ENCODE assay signal across 24 cellular contexts in genomic region chr18:1541478-1541877, GRCh38.
"Had no signal": no experiment of that assay in that cellular context is flagged by ENCODE, and none has a peak within 500 bp of the region (broad histone marks: within the 10 kb centered on the region; RNA-seq: fewer than 3 reads in every experiment).

No MANE protein-coding gene starts in this region.

- H3K4me3 ChIP-seq: colonic mucosa, coronary artery, dorsolateral prefrontal cortex, esophagus muscularis mucosa, esophagus squamous epithelium, gastrocnemius medialis, gastroesophageal sphincter, heart left ventricle, heart right ventricle had no signal

- DNase-seq: colonic mucosa; cortex of kidney; dermis blood vessel endothelial cell; dorsolateral prefrontal cortex; effector CD4-positive, alpha-beta T cell; effector CD8-positive, alpha-beta T cell; effector memory CD4-positive, alpha-beta T cell; effector memory CD8-positive, alpha-beta T cell; erythroblast; esophagus squamous epithelium; foreskin fibroblast; foreskin keratinocyte; foreskin melanocyte; gastrocnemius medialis; glutamatergic neuron; head of caudate nucleus; heart left ventricle; heart right ventricle had no signal

- H3K4me1 ChIP-seq: colonic mucosa, esophagus muscularis mucosa, esophagus squamous epithelium, foreskin keratinocyte, gastrocnemius medialis, gastroesophageal sphincter, heart left ventricle, heart right ventricle had no signal

- H3K27ac Mint-ChIP-seq: dendritic cell treated with granulocyte-macrophage colony-stimulating factor and Interleukin-4, amounts not matched to agents 40 ng/mL and 50 ng/mL, for 4 days; effector memory CD8-positive, alpha-beta T cell had no signal

- H3K27me3 ChIP-seq: colonic mucosa, dorsolateral prefrontal cortex, esophagus muscularis mucosa, esophagus squamous epithelium, foreskin keratinocyte, gastrocnemius medialis, gastroesophageal sphincter, heart left ventricle had no signal

- H3K36me3 ChIP-seq: colonic mucosa, esophagus muscularis mucosa, esophagus squamous epithelium, gastrocnemius medialis, gastroesophageal sphincter, heart left ventricle, heart right ventricle had no signal

- H3K4me3 Mint-ChIP-seq: dendritic cell treated with granulocyte-macrophage colony-stimulating factor and Interleukin-4, amounts not matched to agents 40 ng/mL and 50 ng/mL, for 4 days; effector memory CD8-positive, alpha-beta T cell had no signal

- H3K27me3 Mint-ChIP-seq: dendritic cell treated with granulocyte-macrophage colony-stimulating factor and Interleukin-4, amounts not matched to agents 40 ng/mL and 50 ng/mL, for 4 days; effector memory CD8-positive, alpha-beta T cell had no signal

- H3K9me3 Mint-ChIP-seq: dendritic cell treated with granulocyte-macrophage colony-stimulating factor and Interleukin-4, amounts not matched to agents 40 ng/mL and 50 ng/mL, for 4 days had no signal

- H3K9me3 ChIP-seq: colonic mucosa, esophagus muscularis mucosa, esophagus squamous epithelium, gastrocnemius medialis, gastroesophageal sphincter, heart left ventricle, heart right ventricle had no signal

- H3K27ac ChIP-seq: colonic mucosa, coronary artery, dorsolateral prefrontal cortex, epithelial cell of prostate, esophagus muscularis mucosa, esophagus squamous epithelium, foreskin keratinocyte, gastrocnemius medialis, gastroesophageal sphincter, heart left ventricle, heart right ventricle had no signal

- ATAC-seq: effector memory CD8-positive, alpha-beta T cell; esophagus mucosa; foreskin keratinocyte; gastrocnemius medialis; gastroesophageal sphincter; heart left ventricle; heart right ventricle had no signal
